8 cellular contexts compared by ENCODE assay signal in genomic region chr4:186105721-186106335, GRCh38. TPM values are rescaled to one million over a fixed set of nuclear protein-coding genes. Genes with fewer than 3 reads are reported as not detected.
DNase-seq lines count a peak whose midpoint lies in the region; ATAC-seq and TF ChIP-seq lines count a peak whose summit lies in the region.

No MANE protein-coding gene starts in this region.

- H3K4me3 ChIP-seq in BLaER1 (peak overlapping the region; percentile 67), SU-DHL-6 (ENCODE audit: insufficient read depth, low read length, poor library complexity, severe bottlenecking) (peak overlapping the region; percentile 48), retinal pigment epithelial cell (ENCODE audit: low read length) (peak overlapping the region; percentile 42)

- peak; percentile 32 for ATAC-seq in GM21529 (IDR thresholded peaks at IDR 0.05; ENCODE audit: unreplicated experiment)
- peak; percentile 30 for ATAC-seq in left ventricle myocardium superior
- no peak for ATAC-seq in HG03045 (IDR thresholded peaks at IDR 0.05; ENCODE audit: unreplicated experiment)

- no peak overlapping the region for H3K9ac ChIP-seq in BLaER1
- H3K9ac ChIP-seq in SU-DHL-6 (ENCODE audit: low read length), result no peak overlapping the region; the same call in 1 of the 2 replicates

- peaks cover 57% of the 10 kb centered on the region for H3K27me3 ChIP-seq in BLaER1
- H3K27me3 ChIP-seq in SU-DHL-6 (ENCODE audit: low read length), result no peaks in the 10 kb centered on the region

- TF ChIP-seq CTCF in SU-DHL-6 (IDR thresholded peaks at IDR 0.05; ENCODE audit: insufficient read depth, low read length, poor library complexity, severe bottlenecking), result no peak
- TF ChIP-seq CTCF in retinal pigment epithelial cell (conservative IDR thresholded peaks at IDR 0.05; ENCODE audit: low read depth, low read length), result no peak

- no peak overlapping the region for H3K27ac ChIP-seq in BLaER1
- no peak overlapping the region for H3K27ac ChIP-seq in SU-DHL-6 (ENCODE audit: low read depth, low read length)

- H3K4me1 ChIP-seq in BLaER1, result peaks cover 12% of the 10 kb centered on the region

- no peaks in the 10 kb centered on the region for H3K9me2 ChIP-seq in SU-DHL-6 (replicated peaks; ENCODE audit: insufficient read depth, low read length)

- H3F3A ChIP-seq in SU-DHL-6 (ENCODE audit: insufficient read depth), result no peaks in the 10 kb centered on the region

- H4K20me1 ChIP-seq in BLaER1 (peaks cover 20% of the 10 kb centered on the region), SU-DHL-6 (ENCODE audit: low read depth, low read length) (no peaks in the 10 kb centered on the region)

- DNase-seq in left ventricle myocardium superior (no peak), retinal pigment epithelial cell (ENCODE audit: low read depth) (no peak), SHP77 treated with DMSO at 0.1 percent for 48 hours (lab: John Stamatoyannopoulos, UW) (no peak), NOMO-1 treated with dmso at 0.1 percent for 144 hours (lab: John Stamatoyannopoulos, UW; ENCODE audit: unreplicated experiment) (no peak)

- H3K9me3 ChIP-seq in BLaER1 (no peaks in the 10 kb centered on the region), SU-DHL-6 (ENCODE audit: insufficient read depth, low read length) (no peaks in the 10 kb centered on the region)

- H3K4me2 ChIP-seq in BLaER1 (peak overlapping the region; percentile 94), SU-DHL-6 (ENCODE audit: low read depth, low read length, poor library complexity, severe bottlenecking) (peak overlapping the region; percentile 58)

- no peak overlapping the region for H2AFZ ChIP-seq in SU-DHL-6 (ENCODE audit: low read depth, low read length, severe bottlenecking)

- H3K36me3 ChIP-seq in BLaER1 (no peaks in the 10 kb centered on the region), SU-DHL-6 (ENCODE audit: low read length) (no peaks in the 10 kb centered on the region)

- intact Hi-C loops in left ventricle myocardium superior (cut with micrococcal nuclease), result no loop called here

- no peaks in the 10 kb centered on the region for H3K79me2 ChIP-seq in SU-DHL-6 (ENCODE audit: insufficient read depth, low read length)

RNA-seq across cellular contexts. Expression of gene FAM149A, which starts 1.3 kb away (rescaled TPM):
- total RNA-seq in left ventricle myocardium superior, result 12.8 TPM

RNA-seq across cellular contexts. Expression of gene TLR3, which starts 36.9 kb away (rescaled TPM):
- 6.3 TPM for total RNA-seq in left ventricle myocardium superior
